In the genomic region with DNA sequence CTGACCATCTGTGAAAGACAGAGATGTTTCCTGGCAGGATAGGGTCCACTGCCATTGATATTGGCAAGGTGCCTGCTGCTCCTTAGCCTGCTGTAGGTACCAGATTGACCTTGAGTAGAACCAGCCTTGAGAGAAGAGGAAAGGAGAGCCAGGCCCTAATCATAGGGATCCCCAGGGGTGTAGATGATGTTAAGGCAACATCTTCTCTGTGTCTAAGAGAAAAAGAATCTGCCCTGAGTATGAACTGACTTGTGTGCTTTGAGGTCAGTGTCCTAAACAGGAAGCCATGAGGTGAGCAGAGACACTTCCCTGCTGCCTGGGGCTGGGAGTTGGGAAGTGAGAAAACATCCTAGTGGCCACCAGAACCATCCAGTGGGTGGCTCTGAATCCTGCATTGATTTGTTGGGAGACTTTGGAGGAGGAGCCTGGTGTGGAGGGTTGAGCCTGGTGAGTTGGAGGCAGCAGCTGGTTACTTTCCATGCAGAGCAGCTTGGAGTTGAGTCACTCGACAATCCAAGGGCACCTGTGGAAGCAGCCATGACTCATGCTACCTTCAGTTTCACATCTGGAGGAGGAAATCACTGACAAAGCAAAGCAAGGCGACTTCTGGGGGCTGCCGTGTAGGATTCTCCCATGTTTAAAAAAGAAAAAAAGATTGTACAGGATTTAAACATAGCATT, we compare ENCODE assay signal across 8 cellular contexts.
DNase-seq lines count a peak whose midpoint lies in the region; ATAC-seq lines count a peak whose summit lies in the region.

No MANE protein-coding gene starts in this region.

- peaks cover 6% of the 10 kb centered on the region for H3K9me3 Mint-ChIP-seq in activated naive CD8-positive, alpha-beta T cell treated with anti-CD3 and anti-CD28 coated beads, Interleukin-2, amount 50 U/mL, for 24 hours

- peak; percentile 89 for ATAC-seq in activated naive CD8-positive, alpha-beta T cell treated with anti-CD3 and anti-CD28 coated beads, Interleukin-2, amount 50 U/mL, for 24 hours
- no peak for ATAC-seq in HG02571 (IDR thresholded peaks at IDR 0.05; ENCODE audit: unreplicated experiment)

- no peak overlapping the region for H3K4me3 ChIP-seq in iPS DF 6.9 (ENCODE audit: low read length)

- peak; percentile 92 for DNase-seq in DMS 273 treated with DMSO at 0.1 percent for 48 hours (lab: John Stamatoyannopoulos, UW)
- DNase-seq in NCI-H510A treated with DMSO at 0.1 percent for 48 hours (lab: John Stamatoyannopoulos, UW): peak; percentile 96
- DNase-seq in activated naive CD8-positive, alpha-beta T cell treated with anti-CD3 and anti-CD28 coated beads, Interleukin-2, amount 50 U/mL, for 24 hours: peak; percentile 63
- DNase-seq in iPS DF 6.9 (ENCODE audit: low read depth, low spot score): peak; percentile 16
- peak; percentile 33 for DNase-seq in stimulated activated CD4-positive, alpha-beta T cell treated with anti-CD3 and anti-CD28 coated beads, Interleukin-4, amount 100 ng/mL, for 1 hour
- no peak for DNase-seq in retina
- DNase-seq in NCI-H526 treated with DMSO at 0.1 percent for 48 hours (lab: John Stamatoyannopoulos, UW): no peak

- H3K36me3 ChIP-seq in iPS DF 6.9 (ENCODE audit: control insufficient read depth, insufficient read depth, low read length): no peaks in the 10 kb centered on the region

- H3K27ac ChIP-seq in iPS DF 6.9 (ENCODE audit: low read length): no peak overlapping the region

- no peaks in the 10 kb centered on the region for H3K27me3 ChIP-seq in iPS DF 6.9 (ENCODE audit: control insufficient read depth, insufficient read depth, low read length)

- no CpG with 5 or more reads among the region's 3 CpGs for WGBS in iPS DF 6.9 (ENCODE audit: insufficient coverage, insufficient read length)

- H3K9me3 ChIP-seq in iPS DF 6.9 (ENCODE audit: control insufficient read depth, insufficient read depth, low read length): no peaks in the 10 kb centered on the region

- peak overlapping the region; percentile 77 for H3K27ac Mint-ChIP-seq in activated naive CD8-positive, alpha-beta T cell treated with anti-CD3 and anti-CD28 coated beads, Interleukin-2, amount 50 U/mL, for 24 hours

- H3K36me3 Mint-ChIP-seq in activated naive CD8-positive, alpha-beta T cell treated with anti-CD3 and anti-CD28 coated beads, Interleukin-2, amount 50 U/mL, for 24 hours (ENCODE audit: low read depth): peaks cover 43% of the 10 kb centered on the region

- peak overlapping the region; percentile 3 for H3K4me3 Mint-ChIP-seq in activated naive CD8-positive, alpha-beta T cell treated with anti-CD3 and anti-CD28 coated beads, Interleukin-2, amount 50 U/mL, for 24 hours

- H3K4me1 Mint-ChIP-seq in activated naive CD8-positive, alpha-beta T cell treated with anti-CD3 and anti-CD28 coated beads, Interleukin-2, amount 50 U/mL, for 24 hours: peaks cover 50% of the 10 kb centered on the region

- H3K4me1 ChIP-seq in iPS DF 6.9 (ENCODE audit: control insufficient read depth, insufficient read depth, low read length): no peaks in the 10 kb centered on the region

- H3K27me3 Mint-ChIP-seq in activated naive CD8-positive, alpha-beta T cell treated with anti-CD3 and anti-CD28 coated beads, Interleukin-2, amount 50 U/mL, for 24 hours: no peaks in the 10 kb centered on the region

Comparison
In these comparisons a context has a peak if more than half of its experiments do, and no peak if none do; other contexts are left out.
1. DNase-seq: peak in DMS 273 treated with DMSO at 0.1 percent for 48 hours (single experiment), NCI-H510A treated with DMSO at 0.1 percent for 48 hours (single experiment), activated naive CD8-positive, alpha-beta T cell treated with anti-CD3 and anti-CD28 coated beads, Interleukin-2, amount 50 U/mL, for 24 hours (single experiment), iPS DF 6.9 (single experiment) and stimulated activated CD4-positive, alpha-beta T cell treated with anti-CD3 and anti-CD28 coated beads, Interleukin-4, amount 100 ng/mL, for 1 hour (single experiment); none in retina (single experiment) and NCI-H526 treated with DMSO at 0.1 percent for 48 hours (single experiment).